ENCODE assay signal across 20 cellular contexts in genomic region chr2:128324897-128325410, GRCh38. TPM values are rescaled to one million over a fixed set of nuclear protein-coding genes. Genes with fewer than 3 reads are reported as not detected.
DNase-seq lines count a peak whose midpoint lies in the region; ATAC-seq, FAIRE-seq and TF ChIP-seq lines count a peak whose summit lies in the region.
"Had no signal": no experiment of that assay in that cellular context is flagged by ENCODE, and none has a peak within 500 bp of the region (broad histone marks: within the 10 kb centered on the region; RNA-seq: fewer than 3 reads in every experiment).

No MANE protein-coding gene starts in this region.

- H2BK12ac ChIP-seq in neuronal stem cell (ENCODE audit: low read length) = no peak overlapping the region

- no peak overlapping the region for H3K14ac ChIP-seq in neuronal stem cell (ENCODE audit: low read length)

- no peak for DNase-seq in HepG2 (ENCODE audit: low spot score)
- DNase-seq in right lobe of liver = no peak
- DNase-seq in coronary artery (ENCODE audit: low spot score) = peak; percentile 58
- no peak for DNase-seq in neuronal stem cell (ENCODE audit: low spot score)
- peak; percentile 14 for DNase-seq in ureter (ENCODE audit: low spot score)
- no peak for DNase-seq in DMS 273 treated with DMSO at 0.1 percent for 48 hours (lab: John Stamatoyannopoulos, UW)
- no peak for DNase-seq in glomerular visceral epithelial cell (ENCODE audit: extremely low spot score)
- DNase-seq: activated CD8-positive, alpha-beta T cell treated with anti-CD3 and anti-CD28 coated beads for 36 hours; activated T-cell treated with anti-CD3 and anti-CD28 coated beads, Interleukin-2, amount 50 U/mL, for 72 hours; esophagus squamous epithelium; MG63; naive B cell; NCI-H1436; NCI-H510A had no signal

- no peak overlapping the region for H4K8ac ChIP-seq in neuronal stem cell (ENCODE audit: low read depth, low read length)

- no peak for TF ChIP-seq RAD21 in HepG2 (CRISPR knock-in tag; IDR thresholded peaks at IDR 0.05)

- FAIRE-seq in HepG2 (lab: Jason Lieb, UNC) = no peak
- FAIRE-seq: G401.6, kidney had no signal

- H3K79me1 ChIP-seq in neuronal stem cell (ENCODE audit: low read depth, low read length) = no peaks in the 10 kb centered on the region

- H3K27ac ChIP-seq in HepG2 (ENCODE audit: extremely low read length, insufficient read depth, low read length) = no peak overlapping the region
- H3K27ac ChIP-seq in right lobe of liver = peak overlapping the region in 1 of 3 donors; percentile 41
- H3K27ac ChIP-seq in coronary artery = peak overlapping the region; percentile 49 to 67
- H3K27ac ChIP-seq in neuronal stem cell (replicated peaks; ENCODE audit: low read length) = no peak overlapping the region
- H3K27ac ChIP-seq: parathyroid adenoma had no signal

- peaks cover 55% of the 10 kb centered on the region for H3K4me1 ChIP-seq in HepG2 (ENCODE audit: insufficient read depth, low read length)
- H3K4me1 ChIP-seq in right lobe of liver = peaks cover 0 to 14% (median 3%) of the 10 kb centered on the region in 4 donors
- H3K4me1 ChIP-seq in neuronal stem cell (ENCODE audit: control insufficient read depth in 2 of 2, insufficient read depth in 1 of 2, low read depth in 1 of 2, low read length in 2 of 2) = peaks cover 11 to 16% of the 10 kb centered on the region in 2 donors

- H3K18ac ChIP-seq in neuronal stem cell (ENCODE audit: low read length) = peak overlapping the region; percentile 4

- TF ChIP-seq POLR2A in HepG2 (IDR thresholded peaks at IDR 0.05; ENCODE audit: insufficient read depth in 1 of 2, low read depth in 2 of 2, low read length in 2 of 2) = no peak
- no peak for TF ChIP-seq POLR2A in right lobe of liver (IDR thresholded peaks at IDR 0.05)

- BruUV-seq in HepG2 (replicated peaks; lab: Mats Ljungman, UMichigan) = no TSS peak

- WGBS in HepG2 (ENCODE audit: low lambda C conversion rate) = 93% methylated on average over 13 of the region's 13 CpGs
- 97% methylated on average over 6 of the region's 13 CpGs for WGBS in right lobe of liver (ENCODE audit: insufficient coverage, low coverage, low lambda C conversion rate, missing lambda C conversion rate)
- no CpG with 5 or more reads among the region's 13 CpGs for WGBS in neuronal stem cell (ENCODE audit: extremely low coverage in 2 of 2, insufficient read length in 2 of 2, insufficient replicate concordance in 1 of 2), 2 donors

- H3K79me2 ChIP-seq in HepG2 (ENCODE audit: insufficient read depth, low read length) = no peaks in the 10 kb centered on the region
- H3K79me2 ChIP-seq: parathyroid adenoma had no signal

- in situ Hi-C loops in HepG2 (cut with HindIII; ENCODE audit: extremely low pct_ligation_motif_present, low pct_unique_long_range_greater_than_20kb) = no loop called here

- peak overlapping the region; percentile 66; the same call in 1 of the 2 replicates for H3K4me2 ChIP-seq in HepG2 (ENCODE audit: low read depth, low read length)
- no peak overlapping the region for H3K4me2 ChIP-seq in neuronal stem cell (ENCODE audit: insufficient read depth, low read length, poor library complexity, severe bottlenecking)

- H3K9ac ChIP-seq in HepG2 (ENCODE audit: insufficient read depth, low read depth, low read length) (no peak overlapping the region), neuronal stem cell (ENCODE audit: low read depth, low read length, poor library complexity) (no peak overlapping the region)
- H3K9ac ChIP-seq: parathyroid adenoma had no signal

- TF ChIP-seq CTCF in HepG2 (CRISPR knock-in tag; IDR thresholded peaks at IDR 0.05) (no peak), right lobe of liver (IDR thresholded peaks at IDR 0.05) (no peak), coronary artery (IDR thresholded peaks at IDR 0.05) (no peak)

- H3K9me3 ChIP-seq in HepG2 (ENCODE audit: low read length) = no peaks in the 10 kb centered on the region
- no peaks in the 10 kb centered on the region for H3K9me3 ChIP-seq in right lobe of liver
- no peaks in the 10 kb centered on the region for H3K9me3 ChIP-seq in neuronal stem cell (replicated peaks in 1 of 2; ENCODE audit: control insufficient read depth in 2 of 2, insufficient read depth in 1 of 2, low read depth in 1 of 2, low read length in 2 of 2)
- H3K9me3 ChIP-seq: esophagus squamous epithelium, MG63 had no signal

- no peaks in the 10 kb centered on the region for H3K27me3 ChIP-seq in HepG2 (ENCODE audit: control insufficient read depth in 1 of 2, insufficient read depth in 2 of 2, low read length in 2 of 2)
- H3K27me3 ChIP-seq in right lobe of liver = no peaks in the 10 kb centered on the region
- H3K27me3 ChIP-seq in neuronal stem cell (ENCODE audit: control insufficient read depth in 3 of 3, insufficient read depth in 3 of 3, low read depth in 1 of 3, low read length in 3 of 3) = peaks cover 0 to 16% (median 0%) of the 10 kb centered on the region in 3 experiments
- H3K27me3 ChIP-seq: esophagus squamous epithelium, MG63 had no signal

- no peak overlapping the region for H3K4me3 ChIP-seq in HepG2 (replicated peaks in 1 of 3; ENCODE audit: insufficient read depth in 1 of 3, low read depth in 2 of 3, low read length in 3 of 3)
- H3K4me3 ChIP-seq in right lobe of liver = no peak overlapping the region
- no peak overlapping the region for H3K4me3 ChIP-seq in coronary artery
- no peak overlapping the region for H3K4me3 ChIP-seq in neuronal stem cell (ENCODE audit: low read length in 2 of 2)
- H3K4me3 ChIP-seq: esophagus squamous epithelium, MG63 had no signal

- POLR2A ChIA-PET in HepG2 (lab: Yijun Ruan, JAX) = interaction anchor here (0.9 to 1.3 kb wide), 3 partner anchors 9 to 234 kb away, joined by 3 to 4 read pairs (median 3); no protein-coding TSS in a partner anchor

- TF ChIP-seq EP300 in HepG2 (IDR thresholded peaks at IDR 0.05; ENCODE audit: low read depth in 2 of 2, low read length in 2 of 2) (no peak), HepG2 (CRISPR knock-in tag; IDR thresholded peaks at IDR 0.05; ENCODE audit: borderline replicate concordance) (no peak)

- peak overlapping the region; percentile 9 for H2AK5ac ChIP-seq in neuronal stem cell (ENCODE audit: low read depth, low read length)

- H2AFZ ChIP-seq in HepG2 (ENCODE audit: low read length) (no peak overlapping the region), neuronal stem cell (ENCODE audit: low read length) (no peak overlapping the region)

- no peak overlapping the region for H2BK15ac ChIP-seq in neuronal stem cell (ENCODE audit: low read length)

- H3K23ac ChIP-seq in neuronal stem cell (ENCODE audit: low read depth, low read length, poor library complexity) = no peak overlapping the region

- ATAC-seq in HepG2 (no peak), right lobe of liver (no peak), GM19324 (IDR thresholded peaks at IDR 0.05; ENCODE audit: low FRiP score, unreplicated experiment) (no peak)
- ATAC-seq: activated CD8-positive, alpha-beta T cell treated with anti-CD3 and anti-CD28 coated beads for 36 hours; activated naive CD4-positive, alpha-beta T cell treated with anti-CD3 and anti-CD28 coated beads, Interleukin-2, amount 50 U/mL, for 72 hours; activated T-cell treated with anti-CD3 and anti-CD28 coated beads, Interleukin-2, amount 50 U/mL, for 72 hours; WTC11 had no signal

- CTCF ChIA-PET in HepG2 (lab: Yijun Ruan, JAX; ENCODE audit: low intra/inter-chr PET ratio, low total read pairs) = no interaction called here

- H3K4ac ChIP-seq in neuronal stem cell (ENCODE audit: low read length) = no peak overlapping the region

- no peak overlapping the region for H2BK120ac ChIP-seq in neuronal stem cell (ENCODE audit: low read depth, low read length)

- H3K36me3 ChIP-seq in HepG2 (replicated peaks in 1 of 2; ENCODE audit: control insufficient read depth in 1 of 2, insufficient read depth in 2 of 2, low read length in 2 of 2) = no peaks in the 10 kb centered on the region
- H3K36me3 ChIP-seq in right lobe of liver = no peaks in the 10 kb centered on the region
- H3K36me3 ChIP-seq in neuronal stem cell (replicated peaks in 1 of 2; ENCODE audit: control insufficient read depth in 2 of 2, insufficient read depth in 2 of 2, low read length in 2 of 2) = no peaks in the 10 kb centered on the region
- H3K36me3 ChIP-seq: esophagus squamous epithelium, MG63 had no signal

- intact Hi-C loops in HepG2 (cut with micrococcal nuclease; ENCODE audit: unreplicated experiment) = loop anchor here (5.0 kb wide), 3 partner anchors 62 to 432 kb away; no protein-coding TSS in a partner anchor
- intact Hi-C loops in right lobe of liver (cut with DNase I) = loop anchor here (10.0 kb wide), 2 partner anchors 200 to 270 kb away; no protein-coding TSS in a partner anchor

- no peak overlapping the region for H4K91ac ChIP-seq in neuronal stem cell (ENCODE audit: low read depth, low read length, poor library complexity)

- no peak overlapping the region for H2BK5ac ChIP-seq in neuronal stem cell (ENCODE audit: low read length)

- H4K20me1 ChIP-seq in HepG2 (ENCODE audit: insufficient read depth, low read length) = no peaks in the 10 kb centered on the region

TF ChIP-seq in HepG2, 621 proteins besides CTCF, POLR2A, EP300 and RAD21 (continues in another document):
- no peak for TF ChIP-seq KLF12 (CRISPR knock-in tag; IDR thresholded peaks at IDR 0.05; ENCODE audit: borderline replicate concordance)

RNA-seq across cellular contexts. Expression of gene HS6ST1, which starts 6.3 kb away (rescaled TPM):
- total RNA-seq in HepG2 (2016; rRNA removed; fragmentation: Illumina TruSeq; extraction: Trizol) (68.4 and 84.6 TPM in 2 replicates), right lobe of liver (10 to 100 TPM; 18.0 to 53.5 (median 31.0) TPM), ureter (56.0 TPM)
- 8.0 TPM in 2 replicates for total RNA-seq in HepG2 (2016; cell fraction: cytosol; rRNA removed; fragmentation: Illumina TruSeq; extraction: Trizol; ENCODE audit: low read depth)
- 60.2 and 86.4 TPM in 2 replicates for total RNA-seq in HepG2 (2016; cell fraction: insoluble cytoplasmic fraction; rRNA removed; fragmentation: Illumina TruSeq; extraction: Trizol)
- 38.4 and 40.3 TPM in 2 replicates for total RNA-seq in HepG2 (2016; cell fraction: membrane; rRNA removed; fragmentation: Illumina TruSeq; extraction: Trizol)
- total RNA-seq in HepG2 (2016; cell fraction: nucleus; rRNA removed; fragmentation: Illumina TruSeq; extraction: Trizol) = 59.1 and 66.3 TPM in 2 replicates
- 34.5 and 42.2 TPM in 2 replicates for polyA plus RNA-seq in HepG2 (2011; rRNA removed)
- 35.2 and 53.7 TPM in 2 replicates for polyA plus RNA-seq in HepG2 (2011; cell fraction: cytosol; rRNA removed)
- 38.8 and 44.3 TPM in 2 replicates for polyA plus RNA-seq in HepG2 (2011; cell fraction: nucleus; rRNA removed)
- 50.2 and 79.5 TPM in 2 replicates for polyA plus RNA-seq in HepG2 (2012)
- polyA plus RNA-seq in HepG2 (2016; cell fraction: cytosol; fragmentation: Illumina TruSeq; extraction: Trizol; ENCODE audit: low read depth) = 5.2 and 5.6 TPM in 2 replicates
- 70.3 and 83.1 TPM in 2 replicates for polyA plus RNA-seq in HepG2 (2016; cell fraction: insoluble cytoplasmic fraction; fragmentation: Illumina TruSeq; extraction: Trizol; ENCODE audit: low read depth)
- polyA plus RNA-seq in HepG2 (2016; cell fraction: membrane; fragmentation: Illumina TruSeq; extraction: Trizol; ENCODE audit: low read depth) = 24.6 and 27.0 TPM in 2 replicates
- polyA plus RNA-seq in HepG2 (2016; cell fraction: nucleus; fragmentation: Illumina TruSeq; extraction: Trizol; ENCODE audit: insufficient read depth, low read depth) = 106 and 113 TPM in 2 replicates
- polyA minus RNA-seq in HepG2 (2011; rRNA and poly(A)+ RNA removed; ENCODE audit: low replicate concordance) = 7.6 and 148 TPM in 2 replicates
- polyA minus RNA-seq in HepG2 (2011; cell fraction: cytosol; rRNA and poly(A)+ RNA removed) = 47.4 and 52.3 TPM in 2 replicates
- polyA minus RNA-seq in HepG2 (2011; cell fraction: nucleus; rRNA and poly(A)+ RNA removed) = 39.0 and 60.8 TPM in 2 replicates
- polyA plus RNA-seq in neuronal stem cell (2013, experiment 1 of 2) = 32.8 TPM
- 32.8 TPM for polyA plus RNA-seq in neuronal stem cell (2013, experiment 2 of 2)

Comparison
In these comparisons a context has a peak if more than half of its experiments do, and no peak if none do; other contexts are left out.
1. DNase-seq: peak in coronary artery (single experiment) and ureter (single experiment); none in HepG2 (single experiment), right lobe of liver (0 of 3), neuronal stem cell (single experiment), DMS 273 treated with DMSO at 0.1 percent for 48 hours (single experiment) and glomerular visceral epithelial cell (single experiment).
2. H3K27ac ChIP-seq: peak in coronary artery (2 of 2); none in HepG2 (single experiment) and neuronal stem cell (single experiment).